In the genomic region with DNA sequence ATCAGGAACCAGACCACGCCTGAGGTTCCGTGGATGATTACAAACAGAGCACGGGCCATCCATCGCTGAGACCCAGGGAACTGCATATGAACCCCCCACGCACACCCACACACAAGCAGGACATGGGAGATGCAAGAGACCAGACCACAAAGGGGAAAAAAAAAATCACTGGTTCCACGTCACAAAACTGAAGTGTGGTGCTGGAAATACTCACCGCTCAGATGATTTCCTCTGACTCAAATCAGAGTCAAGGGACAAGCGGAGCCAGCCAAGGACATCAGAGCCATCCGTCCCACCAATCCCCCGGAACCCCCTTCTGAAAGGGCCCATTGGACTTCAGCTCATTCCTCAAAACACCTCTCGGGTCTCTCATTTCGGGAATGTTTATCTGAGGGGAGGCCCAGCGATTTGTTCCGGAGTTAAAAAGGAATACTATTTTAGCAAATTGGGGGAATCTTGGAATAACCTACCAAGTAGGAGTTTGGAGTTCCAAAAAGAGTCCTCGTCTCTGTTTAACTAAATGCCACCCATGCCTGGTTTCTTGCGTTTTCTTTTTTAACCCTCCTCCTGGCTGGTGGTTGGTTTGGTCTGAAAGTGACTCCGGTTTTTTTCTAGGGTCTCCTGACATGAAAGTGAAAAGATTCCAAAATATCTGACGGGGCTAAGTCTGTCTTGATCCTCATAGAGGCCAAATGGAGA, we compare ENCODE assay signal across 9 cellular contexts. TPM values are rescaled to one million over a fixed set of nuclear protein-coding genes. Genes with fewer than 3 reads are reported as not detected.
DNase-seq lines count a peak whose midpoint lies in the region; ATAC-seq and TF ChIP-seq lines count a peak whose summit lies in the region.
"Had no signal": no experiment of that assay in that cellular context is flagged by ENCODE, and none has a peak within 500 bp of the region (broad histone marks: within the 10 kb centered on the region; RNA-seq: fewer than 3 reads in every experiment).

No MANE protein-coding gene starts in this region.

- no peaks in the 10 kb centered on the region for H3K9me3 Mint-ChIP-seq in stimulated activated naive CD8-positive, alpha-beta T cell treated with anti-CD3 and anti-CD28 coated beads, Interleukin-15, Interleukin-2, amounts not matched to agents 100 ng/mL and 50 ng/mL, for 24 hours
- no peaks in the 10 kb centered on the region for H3K9me3 Mint-ChIP-seq in CD8-positive, alpha-beta memory T cell

- no peaks in the 10 kb centered on the region for H3K36me3 Mint-ChIP-seq in stimulated activated naive CD8-positive, alpha-beta T cell treated with anti-CD3 and anti-CD28 coated beads, Interleukin-15, Interleukin-2, amounts not matched to agents 100 ng/mL and 50 ng/mL, for 24 hours (ENCODE audit: low read depth)
- H3K36me3 Mint-ChIP-seq in CD8-positive, alpha-beta memory T cell = no peaks in the 10 kb centered on the region

- H3K9me3 ChIP-seq in DOHH2 (ENCODE audit: control insufficient read depth, insufficient read depth, low read length) = 0 out of 2 replicates have a peak, but pooled peaks cover 2% of the 10 kb centered on the region
- no peaks in the 10 kb centered on the region for H3K9me3 ChIP-seq in CD8-positive, alpha-beta memory T cell (ENCODE audit: low read length)

- POLR2A ChIA-PET in CD8-positive, alpha-beta memory T cell (lab: Charles Lee) = no interaction called here

- H4K20me1 ChIP-seq in DOHH2 (ENCODE audit: control insufficient read depth, insufficient read depth, low read depth, low read length) = no peaks in the 10 kb centered on the region

- no peaks in the 10 kb centered on the region for H3K27me3 Mint-ChIP-seq in stimulated activated naive CD8-positive, alpha-beta T cell treated with anti-CD3 and anti-CD28 coated beads, Interleukin-15, Interleukin-2, amounts not matched to agents 100 ng/mL and 50 ng/mL, for 24 hours
- H3K27me3 Mint-ChIP-seq in CD8-positive, alpha-beta memory T cell = no peaks in the 10 kb centered on the region

- CTCF ChIA-PET in CD8-positive, alpha-beta memory T cell (lab: Charles Lee) = no interaction called here

- H3K27me3 ChIP-seq in DOHH2 (ENCODE audit: control insufficient read depth, low read length) = no peaks in the 10 kb centered on the region
- no peaks in the 10 kb centered on the region for H3K27me3 ChIP-seq in CD8-positive, alpha-beta memory T cell (ENCODE audit: insufficient read depth, low read length, poor library complexity, severe bottlenecking)

- ATAC-seq in GM19468 (IDR thresholded peaks at IDR 0.05; ENCODE audit: extremely low read depth, unreplicated experiment) = peak; percentile 49

- peak; percentile 92 for DNase-seq in RPMI7951 (ENCODE audit: low read depth)
- peak; percentile 20 for DNase-seq in glomerular visceral epithelial cell (ENCODE audit: extremely low spot score)
- DNase-seq in CD8-positive, alpha-beta memory T cell = no peak
- DNase-seq in NCI-H226 = no peak
- no peak for DNase-seq in effector CD8-positive, alpha-beta T cell (lab: John Stamatoyannopoulos, UW)

- H3K4me1 ChIP-seq in DOHH2 (ENCODE audit: control insufficient read depth, low read length) = peaks cover 65% of the 10 kb centered on the region
- H3K4me1 ChIP-seq in CD8-positive, alpha-beta memory T cell (ENCODE audit: insufficient read depth, low read length) = no peaks in the 10 kb centered on the region

- no peaks in the 10 kb centered on the region for H3K9me2 ChIP-seq in DOHH2 (replicated peaks; ENCODE audit: control insufficient read depth, low read length)

- peaks cover 70% of the 10 kb centered on the region for H3K79me2 ChIP-seq in DOHH2 (ENCODE audit: control insufficient read depth, low read length)

- peak overlapping the region; percentile 47 for H3K4me3 ChIP-seq in DOHH2 (ENCODE audit: low read length)
- no peak overlapping the region for H3K4me3 ChIP-seq in CD8-positive, alpha-beta memory T cell (ENCODE audit: low read length)

- no peak for TF ChIP-seq CTCF in DOHH2 (IDR thresholded peaks at IDR 0.05; ENCODE audit: low read depth, low read length, poor library complexity, severe bottlenecking)

- no peaks in the 10 kb centered on the region for H3K36me3 ChIP-seq in DOHH2 (ENCODE audit: control insufficient read depth, low read length)
- H3K36me3 ChIP-seq in CD8-positive, alpha-beta memory T cell (ENCODE audit: insufficient read depth, low read length) = no peaks in the 10 kb centered on the region

- peaks cover 18% of the 10 kb centered on the region for H3F3A ChIP-seq in DOHH2 (ENCODE audit: control insufficient read depth, insufficient read depth)

- peak overlapping the region; percentile 90 for H3K27ac Mint-ChIP-seq in stimulated activated naive CD8-positive, alpha-beta T cell treated with anti-CD3 and anti-CD28 coated beads, Interleukin-15, Interleukin-2, amounts not matched to agents 100 ng/mL and 50 ng/mL, for 24 hours
- peak overlapping the region in 2 of 8 donors; percentile 41 to 55 for H3K27ac Mint-ChIP-seq in CD8-positive, alpha-beta memory T cell

- peak overlapping the region; percentile 62 for H3K27ac ChIP-seq in DOHH2 (ENCODE audit: low read depth, low read length)
- no peak overlapping the region for H3K27ac ChIP-seq in CD8-positive, alpha-beta memory T cell (ENCODE audit: low read depth, low read length)
- H3K27ac ChIP-seq: epithelial cell of prostate had no signal

- H3K4me1 Mint-ChIP-seq in stimulated activated naive CD8-positive, alpha-beta T cell treated with anti-CD3 and anti-CD28 coated beads, Interleukin-15, Interleukin-2, amounts not matched to agents 100 ng/mL and 50 ng/mL, for 24 hours (ENCODE audit: low read depth) = peaks cover 47% of the 10 kb centered on the region
- peaks cover 3 to 4% (median 4%) of the 10 kb centered on the region in 3 donors for H3K4me1 Mint-ChIP-seq in CD8-positive, alpha-beta memory T cell

- peak overlapping the region; percentile 78 for H3K4me2 ChIP-seq in DOHH2 (ENCODE audit: low read length)

- peak overlapping the region; percentile 64 for H3K4me3 Mint-ChIP-seq in stimulated activated naive CD8-positive, alpha-beta T cell treated with anti-CD3 and anti-CD28 coated beads, Interleukin-15, Interleukin-2, amounts not matched to agents 100 ng/mL and 50 ng/mL, for 24 hours
- no peak overlapping the region for H3K4me3 Mint-ChIP-seq in CD8-positive, alpha-beta memory T cell

RNA-seq across cellular contexts. Expression of gene SNX8, which starts 15.0 kb away (rescaled TPM):
- 8.9 and 24.2 TPM in 2 replicates for total RNA-seq in RPMI7951 (2014; rRNA removed; shearing (Covaris generic))
- 10 to 100 TPM; 40.3 to 42.3 TPM for total RNA-seq in CD8-positive, alpha-beta memory T cell
- 6.5 TPM for polyA plus RNA-seq in CD8-positive, alpha-beta memory T cell

RNA-seq across cellular contexts. Expression of gene EIF3B, which starts 55.3 kb away (rescaled TPM):
- 182 and 205 TPM in 2 replicates for total RNA-seq in RPMI7951 (2014; rRNA removed; shearing (Covaris generic))
- 100 to 1,000 TPM; 284 to 293 TPM for total RNA-seq in CD8-positive, alpha-beta memory T cell
- 129 TPM for polyA plus RNA-seq in CD8-positive, alpha-beta memory T cell

RNA-seq across cellular contexts. Expression of gene NUDT1, which starts 57.3 kb away (rescaled TPM):
- total RNA-seq in RPMI7951 (2014; rRNA removed; shearing (Covaris generic)) = 131 and 171 TPM in 2 replicates
- 10 to 100 TPM; 83.1 to 89.8 TPM for total RNA-seq in CD8-positive, alpha-beta memory T cell
- polyA plus RNA-seq in CD8-positive, alpha-beta memory T cell = 52.7 TPM

RNA-seq across cellular contexts. Expression of gene MRM2, which starts 57.3 kb away (rescaled TPM):
- 36.4 and 36.8 TPM in 2 replicates for total RNA-seq in RPMI7951 (2014; rRNA removed; shearing (Covaris generic))
- 10 to 100 TPM; 51.6 to 54.2 TPM for total RNA-seq in CD8-positive, alpha-beta memory T cell
- polyA plus RNA-seq in CD8-positive, alpha-beta memory T cell = 35.6 TPM

Comparison
In these comparisons a context has a peak if more than half of its experiments do, and no peak if none do; other contexts are left out.
1. DNase-seq: peak in RPMI7951 (single experiment) and glomerular visceral epithelial cell (single experiment); none in CD8-positive, alpha-beta memory T cell (0 of 5), NCI-H226 (single experiment) and effector CD8-positive, alpha-beta T cell (single experiment).